2 cellular contexts compared by ENCODE assay signal in genomic region chr19:644789-645188, GRCh38.
TF ChIP-seq lines count a peak whose summit lies in the region.

No MANE protein-coding gene starts in this region.

TF ChIP-seq in IMR-90, 13 proteins besides CTCF, POLR2A, EP300 and RAD21:
- TF ChIP-seq ELK1 (IDR thresholded peaks at IDR 0.05; ENCODE audit: borderline replicate concordance, low read depth, low read length) (no peak), MAZ (IDR thresholded peaks at IDR 0.05; ENCODE audit: borderline replicate concordance, low read depth, low read length) (no peak), NFE2L2 (IDR thresholded peaks at IDR 0.05; ENCODE audit: low read depth, low read length) (no peak), BHLHE40 (IDR thresholded peaks at IDR 0.05; ENCODE audit: low read depth, low read length) (no peak), RFX5 (IDR thresholded peaks at IDR 0.05; ENCODE audit: low read depth, low read length) (no peak), MAFK (IDR thresholded peaks at IDR 0.05; ENCODE audit: low read depth, low read length) (no peak), MXI1 (IDR thresholded peaks at IDR 0.05; ENCODE audit: borderline replicate concordance, low read depth, low read length) (no peak), FOS (IDR thresholded peaks at IDR 0.05; ENCODE audit: low read depth, low read length) (no peak), CEBPB (IDR thresholded peaks at IDR 0.05; ENCODE audit: low read depth, low read length) (no peak), USF2 (IDR thresholded peaks at IDR 0.05; ENCODE audit: low read depth, low read length) (no peak)

TF ChIP-seq in GM12878, 131 proteins besides CTCF, POLR2A, EP300 and RAD21:
- TF ChIP-seq ZNF207 (IDR thresholded peaks at IDR 0.05; ENCODE audit: borderline replicate concordance) = no peak
- no peak for TF ChIP-seq KAT2A (conservative IDR thresholded peaks at IDR 0.05; ENCODE audit: control insufficient read depth, low read depth, low read length)
